Comparison of ENCODE assay signal across 16 cellular contexts in the genomic region with DNA sequence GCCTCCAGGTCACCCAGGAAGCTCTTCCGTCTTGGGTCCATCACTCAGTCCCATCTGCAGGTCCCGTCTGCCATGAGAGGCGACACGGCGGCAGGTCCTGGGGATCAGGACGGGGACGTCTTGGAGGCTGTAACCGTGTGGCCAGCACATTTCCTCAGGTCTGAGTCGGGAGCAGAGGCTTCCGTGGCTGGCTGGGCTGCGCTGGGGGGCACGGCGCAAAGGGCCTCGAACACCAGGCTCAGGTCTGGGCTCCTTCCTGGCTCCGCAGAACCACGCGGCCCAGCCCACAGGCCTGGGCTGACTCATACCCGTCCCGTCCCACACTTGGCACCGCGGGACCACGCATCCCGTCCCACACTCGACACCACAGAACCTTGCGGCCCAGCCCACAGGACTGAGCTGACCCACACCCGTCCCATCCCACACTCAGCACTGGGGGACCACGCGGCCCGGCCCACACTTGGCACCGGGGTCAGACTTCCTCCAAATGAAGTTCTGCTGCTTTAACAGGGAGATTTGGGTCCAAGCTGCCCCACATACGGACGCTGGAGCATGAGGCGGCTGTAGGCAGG. TPM values are rescaled to one million over a fixed set of nuclear protein-coding genes. Genes with fewer than 3 reads are reported as not detected.
DNase-seq lines count a peak whose midpoint lies in the region; ATAC-seq and TF ChIP-seq lines count a peak whose summit lies in the region.
"Had no signal": no experiment of that assay in that cellular context is flagged by ENCODE, and none has a peak within 500 bp of the region (broad histone marks: within the 10 kb centered on the region; RNA-seq: fewer than 3 reads in every experiment).

No MANE protein-coding gene starts in this region.

- H3K4me1 Mint-ChIP-seq in activated naive CD8-positive, alpha-beta T cell treated with anti-CD3 and anti-CD28 coated beads, Interleukin-2, amount 50 U/mL, for 24 hours: no peaks in the 10 kb centered on the region
- H3K4me1 Mint-ChIP-seq in activated naive CD8-positive, alpha-beta T cell treated with anti-CD3 and anti-CD28 coated beads for 36 hours: no peaks in the 10 kb centered on the region
- H3K4me1 Mint-ChIP-seq in activated T-helper 17 cell treated with anti-CD3 and anti-CD28 coated beads, Interleukin-2, amount 50 U/mL, for 72 hours: peaks cover 11% of the 10 kb centered on the region
- H3K4me1 Mint-ChIP-seq in endothelial cell (ENCODE audit: unreplicated experiment): no peaks in the 10 kb centered on the region
- peaks cover 17% of the 10 kb centered on the region for H3K4me1 Mint-ChIP-seq in stimulated activated effector memory CD8-positive, alpha-beta T cell treated with anti-CD3 and anti-CD28 coated beads, Interleukin-12 subunit alpha, Interleukin-12 subunit beta, amount 100 ng/mL, for 72 hours

- peak overlapping the region; percentile 29 for H3K27ac Mint-ChIP-seq in activated naive CD8-positive, alpha-beta T cell treated with anti-CD3 and anti-CD28 coated beads, Interleukin-2, amount 50 U/mL, for 24 hours
- no peak overlapping the region for H3K27ac Mint-ChIP-seq in activated naive CD8-positive, alpha-beta T cell treated with anti-CD3 and anti-CD28 coated beads for 36 hours
- peak overlapping the region; percentile 65 for H3K27ac Mint-ChIP-seq in activated T-helper 17 cell treated with anti-CD3 and anti-CD28 coated beads, Interleukin-2, amount 50 U/mL, for 72 hours
- no peak overlapping the region for H3K27ac Mint-ChIP-seq in endothelial cell (ENCODE audit: unreplicated experiment)
- peak overlapping the region; percentile 89 for H3K27ac Mint-ChIP-seq in stimulated activated effector memory CD8-positive, alpha-beta T cell treated with anti-CD3 and anti-CD28 coated beads, Interleukin-12 subunit alpha, Interleukin-12 subunit beta, amount 100 ng/mL, for 72 hours

- H3K27me3 Mint-ChIP-seq in activated naive CD8-positive, alpha-beta T cell treated with anti-CD3 and anti-CD28 coated beads, Interleukin-2, amount 50 U/mL, for 24 hours: no peaks in the 10 kb centered on the region
- H3K27me3 Mint-ChIP-seq in activated naive CD8-positive, alpha-beta T cell treated with anti-CD3 and anti-CD28 coated beads for 36 hours: no peaks in the 10 kb centered on the region
- H3K27me3 Mint-ChIP-seq in activated T-helper 17 cell treated with anti-CD3 and anti-CD28 coated beads, Interleukin-2, amount 50 U/mL, for 72 hours: no peaks in the 10 kb centered on the region
- peaks cover 4% of the 10 kb centered on the region for H3K27me3 Mint-ChIP-seq in endothelial cell (ENCODE audit: unreplicated experiment)
- H3K27me3 Mint-ChIP-seq: IgD-negative memory B cell had no signal

- no peak overlapping the region for H3K4me3 Mint-ChIP-seq in activated naive CD8-positive, alpha-beta T cell treated with anti-CD3 and anti-CD28 coated beads, Interleukin-2, amount 50 U/mL, for 24 hours
- H3K4me3 Mint-ChIP-seq in activated naive CD8-positive, alpha-beta T cell treated with anti-CD3 and anti-CD28 coated beads for 36 hours: no peak overlapping the region
- no peak overlapping the region for H3K4me3 Mint-ChIP-seq in activated T-helper 17 cell treated with anti-CD3 and anti-CD28 coated beads, Interleukin-2, amount 50 U/mL, for 72 hours
- peak overlapping the region; percentile 51 for H3K4me3 Mint-ChIP-seq in endothelial cell (ENCODE audit: unreplicated experiment)
- H3K4me3 Mint-ChIP-seq in stimulated activated effector memory CD8-positive, alpha-beta T cell treated with anti-CD3 and anti-CD28 coated beads, Interleukin-12 subunit alpha, Interleukin-12 subunit beta, amount 100 ng/mL, for 72 hours: no peak overlapping the region
- H3K4me3 Mint-ChIP-seq: IgD-negative memory B cell had no signal

- TF ChIP-seq CTCF in endothelial cell (IDR thresholded peaks at IDR 0.05; ENCODE audit: unreplicated experiment): no peak

- H3K36me3 Mint-ChIP-seq in activated naive CD8-positive, alpha-beta T cell treated with anti-CD3 and anti-CD28 coated beads, Interleukin-2, amount 50 U/mL, for 24 hours (ENCODE audit: low read depth): peaks cover 22% of the 10 kb centered on the region
- H3K36me3 Mint-ChIP-seq in activated naive CD8-positive, alpha-beta T cell treated with anti-CD3 and anti-CD28 coated beads for 36 hours: peaks cover 32% of the 10 kb centered on the region
- H3K36me3 Mint-ChIP-seq in activated T-helper 17 cell treated with anti-CD3 and anti-CD28 coated beads, Interleukin-2, amount 50 U/mL, for 72 hours (ENCODE audit: low read depth): peaks cover 38% of the 10 kb centered on the region
- H3K36me3 Mint-ChIP-seq in endothelial cell (ENCODE audit: low read depth, unreplicated experiment): peaks cover 29% of the 10 kb centered on the region
- H3K36me3 Mint-ChIP-seq in stimulated activated effector memory CD8-positive, alpha-beta T cell treated with anti-CD3 and anti-CD28 coated beads, Interleukin-12 subunit alpha, Interleukin-12 subunit beta, amount 100 ng/mL, for 72 hours: peaks cover 57% of the 10 kb centered on the region

- H3K9me3 Mint-ChIP-seq in activated naive CD8-positive, alpha-beta T cell treated with anti-CD3 and anti-CD28 coated beads, Interleukin-2, amount 50 U/mL, for 24 hours: peaks cover 5% of the 10 kb centered on the region
- peaks cover 5% of the 10 kb centered on the region for H3K9me3 Mint-ChIP-seq in activated naive CD8-positive, alpha-beta T cell treated with anti-CD3 and anti-CD28 coated beads for 36 hours
- no peaks in the 10 kb centered on the region for H3K9me3 Mint-ChIP-seq in activated T-helper 17 cell treated with anti-CD3 and anti-CD28 coated beads, Interleukin-2, amount 50 U/mL, for 72 hours
- no peaks in the 10 kb centered on the region for H3K9me3 Mint-ChIP-seq in endothelial cell (ENCODE audit: unreplicated experiment)
- no peaks in the 10 kb centered on the region for H3K9me3 Mint-ChIP-seq in stimulated activated effector memory CD8-positive, alpha-beta T cell treated with anti-CD3 and anti-CD28 coated beads, Interleukin-12 subunit alpha, Interleukin-12 subunit beta, amount 100 ng/mL, for 72 hours
- H3K9me3 Mint-ChIP-seq: IgD-negative memory B cell had no signal

- no peak for DNase-seq in activated naive CD8-positive, alpha-beta T cell treated with anti-CD3 and anti-CD28 coated beads, Interleukin-2, amount 50 U/mL, for 24 hours
- no peak for DNase-seq in activated naive CD8-positive, alpha-beta T cell treated with anti-CD3 and anti-CD28 coated beads for 36 hours
- no peak for DNase-seq in endothelial cell (ENCODE audit: low spot score)
- DNase-seq in stimulated activated effector memory CD8-positive, alpha-beta T cell treated with anti-CD3 and anti-CD28 coated beads, Interleukin-12 subunit alpha, Interleukin-12 subunit beta, amount 100 ng/mL, for 72 hours (ENCODE audit: low spot score in 2 of 2): no peak
- DNase-seq: NCI-H1092, NCI-H1417 treated with DMSO at 0.1 percent for 48 hours, NCI-H1694 treated with DMSO at 0.1 percent for 48 hours, NCI-H2081, NCI-H2227 treated with DMSO at 0.1 percent for 48 hours, NCI-H526 treated with DMSO at 0.1 percent for 48 hours, SHP77 had no signal

- no peak for ATAC-seq in activated naive CD8-positive, alpha-beta T cell treated with anti-CD3 and anti-CD28 coated beads, Interleukin-2, amount 50 U/mL, for 24 hours
- ATAC-seq in activated T-helper 17 cell treated with anti-CD3 and anti-CD28 coated beads, Interleukin-2, amount 50 U/mL, for 72 hours (replicated peaks): no peak
- ATAC-seq in stimulated activated effector memory CD8-positive, alpha-beta T cell treated with anti-CD3 and anti-CD28 coated beads, Interleukin-12 subunit alpha, Interleukin-12 subunit beta, amount 100 ng/mL, for 72 hours: no peak
- ATAC-seq in HG03571 (IDR thresholded peaks at IDR 0.05; ENCODE audit: unreplicated experiment) (no peak), HG03095 (IDR thresholded peaks at IDR 0.05; ENCODE audit: unreplicated experiment) (no peak), GM19035 (IDR thresholded peaks at IDR 0.05; ENCODE audit: unreplicated experiment) (no peak)

RNA-seq across cellular contexts. Expression of a gene that starts 30.2 kb away (rescaled TPM):
- 10 to 100 TPM; 50.5 to 51.6 TPM for total RNA-seq in activated naive CD8-positive, alpha-beta T cell treated with anti-CD3 and anti-CD28 coated beads for 36 hours
- 100 to 1,000 TPM; 119 to 139 TPM for total RNA-seq in activated T-helper 17 cell treated with anti-CD3 and anti-CD28 coated beads, Interleukin-2, amount 50 U/mL, for 72 hours
- 46.4 TPM for total RNA-seq in endothelial cell (ENCODE audit: unreplicated experiment)

RNA-seq across cellular contexts. Expression of a gene that starts 40.1 kb away (rescaled TPM):
- total RNA-seq in activated naive CD8-positive, alpha-beta T cell treated with anti-CD3 and anti-CD28 coated beads for 36 hours: 100 to 1,000 TPM; 225 to 231 TPM
- 100 to 1,000 TPM; 110 to 170 TPM for total RNA-seq in activated T-helper 17 cell treated with anti-CD3 and anti-CD28 coated beads, Interleukin-2, amount 50 U/mL, for 72 hours
- total RNA-seq in endothelial cell (ENCODE audit: unreplicated experiment): 330 TPM

RNA-seq across cellular contexts. Expression of a gene that starts 48.7 kb away (rescaled TPM):
- total RNA-seq in activated naive CD8-positive, alpha-beta T cell treated with anti-CD3 and anti-CD28 coated beads for 36 hours: 100 to 1,000 TPM; 290 to 291 TPM
- total RNA-seq in activated T-helper 17 cell treated with anti-CD3 and anti-CD28 coated beads, Interleukin-2, amount 50 U/mL, for 72 hours: 100 to 1,000 TPM; 155 to 248 TPM
- total RNA-seq in endothelial cell (ENCODE audit: unreplicated experiment): 166 TPM

Comparison
In these comparisons a context has a peak if more than half of its experiments do, and no peak if none do; other contexts are left out.
1. H3K27ac Mint-ChIP-seq: peak in activated naive CD8-positive, alpha-beta T cell treated with anti-CD3 and anti-CD28 coated beads, Interleukin-2, amount 50 U/mL, for 24 hours (single experiment), activated T-helper 17 cell treated with anti-CD3 and anti-CD28 coated beads, Interleukin-2, amount 50 U/mL, for 72 hours (single experiment) and stimulated activated effector memory CD8-positive, alpha-beta T cell treated with anti-CD3 and anti-CD28 coated beads, Interleukin-12 subunit alpha, Interleukin-12 subunit beta, amount 100 ng/mL, for 72 hours (single experiment); none in activated naive CD8-positive, alpha-beta T cell treated with anti-CD3 and anti-CD28 coated beads for 36 hours (single experiment) and endothelial cell (single experiment).